ENCODE assay signal across 13 cellular contexts in the genomic region with DNA sequence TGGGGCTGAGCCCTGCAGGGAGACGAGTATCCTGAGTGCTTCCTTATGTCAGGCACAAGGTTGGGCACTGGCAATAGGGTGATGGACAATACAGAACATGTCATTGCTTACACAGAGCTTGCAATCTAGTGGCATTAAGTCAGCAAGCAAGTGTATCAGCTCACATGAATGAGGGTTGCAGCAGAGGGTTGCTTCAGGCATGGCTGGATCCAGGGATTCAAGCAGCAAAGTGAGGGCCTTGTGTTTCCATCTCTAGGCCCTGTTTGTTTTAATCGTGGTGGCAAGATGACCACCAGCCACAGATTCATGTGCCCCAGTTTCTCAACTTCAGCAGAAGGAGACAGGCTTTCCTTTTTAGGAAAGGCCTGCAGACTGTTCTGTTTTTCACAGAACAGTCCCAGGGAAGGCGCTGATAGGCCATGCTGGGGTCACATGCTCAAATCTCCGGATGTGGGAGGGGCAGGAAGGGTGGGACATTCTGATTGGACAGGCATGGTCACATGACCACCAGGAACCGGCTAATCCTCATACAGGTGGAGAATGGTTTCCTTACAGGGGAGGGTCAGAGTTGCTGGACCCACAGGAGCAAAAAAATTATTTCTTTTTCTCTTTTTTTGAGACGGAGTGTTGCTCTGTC. TPM values are rescaled to one million over a fixed set of nuclear protein-coding genes. Genes with fewer than 3 reads are reported as not detected.
DNase-seq lines count a peak whose midpoint lies in the region; ATAC-seq, FAIRE-seq and TF ChIP-seq lines count a peak whose summit lies in the region.
"Had no signal": no experiment of that assay in that cellular context is flagged by ENCODE, and none has a peak within 500 bp of the region (broad histone marks: within the 10 kb centered on the region; RNA-seq: fewer than 3 reads in every experiment).

No MANE protein-coding gene starts in this region.

- no peaks in the 10 kb centered on the region for H3K9me3 ChIP-seq in effector memory CD4-positive, alpha-beta T cell (ENCODE audit: control insufficient read depth, low read length)
- H3K9me3 ChIP-seq: lower lobe of right lung, sigmoid colon had no signal

- POLR2A ChIA-PET in RWPE1 (lab: Yijun Ruan, JAX; ENCODE audit: low non-redundant PET): no interaction called here

- CTCF ChIA-PET in RWPE1 (lab: Yijun Ruan, JAX): no interaction called here

- no peaks in the 10 kb centered on the region for H3K36me3 ChIP-seq in effector memory CD4-positive, alpha-beta T cell (ENCODE audit: control insufficient read depth, insufficient read depth, low read length)

- FAIRE-seq in GM12891 (lab: Jason Lieb, UNC): peak; percentile 41

- no peaks in the 10 kb centered on the region for H3K27me3 ChIP-seq in effector memory CD4-positive, alpha-beta T cell (replicated peaks; ENCODE audit: control insufficient read depth, insufficient read depth, low read length, poor library complexity, severe bottlenecking)
- H3K27me3 ChIP-seq: sigmoid colon had no signal

- TF ChIP-seq POLR2A in GM12891 (IDR thresholded peaks at IDR 0.05; ENCODE audit: low read depth, low read length): no peak

- H3K4me3 ChIP-seq in fibroblast of mammary gland (ENCODE audit: control insufficient read depth, low read depth, low read length): no peak overlapping the region
- H3K4me3 ChIP-seq in effector memory CD4-positive, alpha-beta T cell (ENCODE audit: insufficient read depth, low read depth, low read length, poor library complexity, severe bottlenecking): no peak overlapping the region
- H3K4me3 ChIP-seq: lower lobe of right lung, sigmoid colon had no signal

- H3K27ac ChIP-seq in RWPE1: no peak overlapping the region
- no peak overlapping the region for H3K27ac ChIP-seq in effector memory CD4-positive, alpha-beta T cell (ENCODE audit: insufficient read depth, low read length, poor library complexity, severe bottlenecking)
- H3K27ac ChIP-seq: lower lobe of right lung, sigmoid colon had no signal

- no peak for TF ChIP-seq CTCF in RWPE1 (conservative IDR thresholded peaks at IDR 0.05; ENCODE audit: low read depth)
- TF ChIP-seq CTCF in fibroblast of mammary gland (conservative IDR thresholded peaks at IDR 0.05; ENCODE audit: control insufficient read depth, insufficient read depth, low read depth, low read length): no peak

- no peak for ATAC-seq in GM21515 (IDR thresholded peaks at IDR 0.05; ENCODE audit: unreplicated experiment)
- ATAC-seq: lower lobe of right lung, Right ventricle myocardium inferior had no signal

- peak; percentile 65 for DNase-seq in CMK (ENCODE audit: low read depth)
- no peak for DNase-seq in GM12891 (ENCODE audit: insufficient read length, low spot score)
- DNase-seq in RWPE1 (ENCODE audit: low spot score): peak; percentile 78
- DNase-seq in fibroblast of mammary gland (ENCODE audit: low read depth): peak; percentile 41
- DNase-seq in T1000 (lab: John Stamatoyannopoulos, UW): no peak
- DNase-seq in effector memory CD4-positive, alpha-beta T cell: no peak
- DNase-seq: activated gamma-delta T cell treated with Interleukin-2 at 50 U/mL for 16 hours, hippocampal formation, lower lobe of right lung, NCI-H446 treated with DMSO at 0.1 percent for 48 hours, sigmoid colon had no signal

- no peaks in the 10 kb centered on the region for H3K4me1 ChIP-seq in effector memory CD4-positive, alpha-beta T cell (ENCODE audit: control insufficient read depth, insufficient read depth, low read length, poor library complexity, severe bottlenecking)
- H3K4me1 ChIP-seq: lower lobe of right lung, sigmoid colon had no signal

TF ChIP-seq in GM12891, 5 proteins besides CTCF, POLR2A, EP300 and RAD21:
- TF ChIP-seq POU2F2 (IDR thresholded peaks at IDR 0.05; ENCODE audit: low read depth, low read length) (no peak), PAX5 (IDR thresholded peaks at IDR 0.05; ENCODE audit: insufficient read depth, low read length, severe bottlenecking) (no peak), SPI1 (IDR thresholded peaks at IDR 0.05; ENCODE audit: low read depth, low read length) (no peak), TAF1 (IDR thresholded peaks at IDR 0.05; ENCODE audit: low read depth, low read length) (no peak), POLR2AphosphoS5 (IDR thresholded peaks at IDR 0.05; ENCODE audit: low read depth, low read length) (no peak)
TF ChIP-seq in GM12891: peak in this region for 0.

RNA-seq across cellular contexts. Expression of a gene that starts 14.4 kb away (rescaled TPM):
- polyA plus RNA-seq in GM12891 (2012; ENCODE audit: low read depth, missing spikeins): 46.7 TPM

RNA-seq across cellular contexts. Expression of a gene that starts 22.7 kb away (rescaled TPM):
- polyA plus RNA-seq in GM12891 (2012; ENCODE audit: low read depth, missing spikeins): 30.4 TPM

RNA-seq across cellular contexts. Expression of a gene that starts 31.3 kb away (rescaled TPM):
- polyA plus RNA-seq in GM12891 (2012; ENCODE audit: low read depth, missing spikeins): 29.8 TPM

Comparison
In these comparisons a context has a peak if more than half of its experiments do, and no peak if none do; other contexts are left out.
1. DNase-seq: peak in CMK (single experiment), RWPE1 (single experiment) and fibroblast of mammary gland (single experiment); none in GM12891 (single experiment), T1000 (single experiment) and effector memory CD4-positive, alpha-beta T cell (0 of 3).